In genomic region chr11:111528557-111528956, GRCh38 we compare ENCODE assay signal across 11 cellular contexts.
A peak's percentile ranks its signal among the peaks of the same experiment; 100 is the strongest.
DNase-seq lines count a peak whose midpoint lies in the region; ATAC-seq and TF ChIP-seq lines count a peak whose summit lies in the region.
"Had no signal": no experiment of that assay in that cellular context is flagged by ENCODE, and none has a peak within 500 bp of the region (broad histone marks: within the 10 kb centered on the region; RNA-seq: fewer than 3 reads in every experiment).

No MANE protein-coding gene starts in this region.

- DNase-seq in AG10803 (ENCODE audit: low read depth), result peak; percentile 28
- no peak for DNase-seq in GM13977 (ENCODE audit: low spot score)
- DNase-seq in RKO (ENCODE audit: low spot score), result peak; percentile 34
- no peak for DNase-seq in epithelial cell of esophagus (ENCODE audit: low read depth)
- no peak for DNase-seq in NK-92 (lab: John Stamatoyannopoulos, UW; ENCODE audit: unreplicated experiment)
- DNase-seq in NCI-H524 treated with DMSO at 0.1 percent for 48 hours (lab: John Stamatoyannopoulos, UW), result no peak
- DNase-seq: EL, NCI-H2227 treated with DMSO at 0.1 percent for 48 hours had no signal

- H3K4me3 ChIP-seq in AG10803 (ENCODE audit: low read length) (no peak overlapping the region), epithelial cell of esophagus (ENCODE audit: low read length) (no peak overlapping the region)

- TF ChIP-seq CTCF in AG10803 (conservative IDR thresholded peaks at IDR 0.05; ENCODE audit: low read length) (no peak; the same call in 1 of the 2 replicates), GM13977 (IDR thresholded peaks at IDR 0.05; ENCODE audit: extremely low read depth, insufficient read depth, missing control alignments) (peak; percentile 14), epithelial cell of esophagus (IDR thresholded peaks at IDR 0.05; ENCODE audit: insufficient read depth, low read depth, low read length, missing control alignments) (peak; percentile 27)

- in situ Hi-C loops in GM13977 (cut with MboI; ENCODE audit: low pct_unique_long_range_greater_than_20kb, low sequenced_read_pairs, unreplicated experiment), result no loop called here

- ATAC-seq in HG03442 (IDR thresholded peaks at IDR 0.05; ENCODE audit: unreplicated experiment), result no peak
- ATAC-seq in GM19467 (IDR thresholded peaks at IDR 0.05; ENCODE audit: unreplicated experiment), result no peak
- ATAC-seq: stimulated activated memory B cell treated with anti-CD40 and anti-IgM and Interleukin-4, amounts not matched to agents 10 μg/mL and 1 μg/mL and 100 μg/mL, for 72 hours had no signal

Comparison
In these comparisons a context has a peak if more than half of its experiments do, and no peak if none do; other contexts are left out.
1. DNase-seq: peak in AG10803 (single experiment) and RKO (single experiment); none in GM13977 (single experiment), epithelial cell of esophagus (single experiment), NK-92 (single experiment) and NCI-H524 treated with DMSO at 0.1 percent for 48 hours (single experiment).